In the genomic region with DNA sequence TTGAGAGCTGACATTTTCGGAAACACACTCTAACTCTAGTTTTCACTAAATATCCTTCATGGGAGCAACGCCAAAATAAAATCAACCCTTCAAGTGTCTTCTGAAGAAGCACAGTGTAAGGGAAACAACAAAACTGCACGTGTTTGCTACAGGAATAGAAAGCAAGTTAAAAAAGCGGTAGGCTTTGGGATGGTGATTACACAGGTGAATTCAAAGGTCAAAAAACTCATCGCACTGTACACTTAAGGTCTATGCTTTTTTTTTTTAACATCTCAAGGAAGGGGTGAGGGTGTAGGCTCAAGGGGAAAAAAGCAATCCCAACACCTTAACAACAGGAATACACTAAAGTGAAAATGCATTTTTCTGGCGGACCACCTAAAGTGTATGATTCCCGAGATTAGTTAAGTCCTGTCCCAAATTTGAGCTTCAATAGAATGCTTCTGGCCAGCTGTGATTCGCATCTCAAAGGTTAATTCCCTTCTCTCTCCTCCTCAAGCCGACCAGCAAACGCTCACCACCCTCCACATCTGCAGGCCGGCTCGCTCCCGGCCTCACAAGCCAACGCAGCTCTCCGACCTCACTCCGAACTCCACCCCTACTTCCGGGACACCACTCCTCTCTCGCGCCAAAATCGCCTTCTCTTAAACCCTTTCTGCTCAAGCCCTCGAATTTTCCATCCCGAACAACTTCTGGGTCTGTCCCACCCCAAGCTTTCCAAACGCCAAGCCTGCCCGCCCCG, we compare ENCODE assay signal across 8 cellular contexts. TPM values are rescaled to one million over a fixed set of nuclear protein-coding genes. Genes with fewer than 3 reads are reported as not detected.
DNase-seq lines count a peak whose midpoint lies in the region; ATAC-seq, FAIRE-seq and TF ChIP-seq lines count a peak whose summit lies in the region.

No MANE protein-coding gene starts in this region.

- H3K36me3 Mint-ChIP-seq in astrocyte (ENCODE audit: low read depth, unreplicated experiment), result no peaks in the 10 kb centered on the region

- H3K9me2 ChIP-seq in PC-9 (ENCODE audit: insufficient read depth), result no peaks in the 10 kb centered on the region

- no peaks in the 10 kb centered on the region for H3K27me3 Mint-ChIP-seq in astrocyte (ENCODE audit: low read depth, unreplicated experiment)

- TSS peak; percentile 34 for BruUV-seq in PC-9 (replicated peaks; lab: Mats Ljungman, UMichigan)

- H3K4me3 Mint-ChIP-seq in astrocyte (ENCODE audit: unreplicated experiment), result peak overlapping the region; percentile 98

- H3K27ac ChIP-seq in PC-9, result peak overlapping the region; percentile 60; the same call in 1 of the 2 replicates
- peak overlapping the region; percentile 95 for H3K27ac ChIP-seq in astrocyte (ENCODE audit: low read depth, low read length)
- H3K27ac ChIP-seq in rectal smooth muscle tissue (ENCODE audit: low read depth, low read length), result peak overlapping the region; percentile 97

- H3K79me2 ChIP-seq in PC-9 (ENCODE audit: low read depth) (peaks cover 60% of the 10 kb centered on the region), astrocyte (ENCODE audit: insufficient read depth, low read length) (peaks cover 61% of the 10 kb centered on the region)

- H3K9me3 ChIP-seq in PC-9 (ENCODE audit: insufficient read depth, low read depth), result no peaks in the 10 kb centered on the region
- H3K9me3 ChIP-seq in astrocyte (ENCODE audit: insufficient read depth, low read depth, low read length), result no peaks in the 10 kb centered on the region

- FAIRE-seq in astrocyte (lab: Jason Lieb, UNC), result peak; percentile 26

- intact Hi-C loops in PC-9 (cut with micrococcal nuclease; ENCODE audit: unreplicated experiment), result loop anchor here (10.0 kb wide), 1 partner anchor 198 kb away; no protein-coding TSS in a partner anchor

- TF ChIP-seq CTCF in PC-9 (conservative IDR thresholded peaks at IDR 0.05) (no peak), astrocyte (IDR thresholded peaks at IDR 0.05; ENCODE audit: insufficient read depth, low read depth, low read length) (no peak)

- ATAC-seq in GM19463 (IDR thresholded peaks at IDR 0.05; ENCODE audit: unreplicated experiment), result peak; percentile 41
- ATAC-seq in HG03521 (IDR thresholded peaks at IDR 0.05; ENCODE audit: unreplicated experiment), result peak; percentile 32

- H2AFZ ChIP-seq in PC-9 (peak overlapping the region; percentile 83; the same call in 1 of the 2 replicates), astrocyte (ENCODE audit: low read depth, low read length) (peak overlapping the region; percentile 1)

- H3K36me3 ChIP-seq in PC-9 (ENCODE audit: low read depth) (no peaks in the 10 kb centered on the region), astrocyte (ENCODE audit: insufficient read depth, low read length) (no peaks in the 10 kb centered on the region), rectal smooth muscle tissue (ENCODE audit: control insufficient read depth, insufficient read depth, low read length) (no peaks in the 10 kb centered on the region)

- POLR2A ChIA-PET in PC-9 (lab: Charles Lee; ENCODE audit: unreplicated experiment), result interaction anchor here (0.6 kb wide), 1 partner anchor 417 kb away, joined by 4 read pairs; no protein-coding TSS in a partner anchor

- H3K27ac Mint-ChIP-seq in astrocyte (ENCODE audit: unreplicated experiment), result peak overlapping the region; percentile 79

- H3K4me2 ChIP-seq in PC-9 (peak overlapping the region; percentile 88), astrocyte (ENCODE audit: low read length) (peak overlapping the region; percentile 94)

- CTCF ChIA-PET in PC-9 (lab: Charles Lee), result no interaction called here

- peak overlapping the region; percentile 97 for H3K9ac ChIP-seq in astrocyte (ENCODE audit: low read length)
- peak overlapping the region; percentile 52 for H3K9ac ChIP-seq in rectal smooth muscle tissue (ENCODE audit: low read length)

- H3K4me1 Mint-ChIP-seq in astrocyte (ENCODE audit: low read depth, unreplicated experiment), result peaks cover 24% of the 10 kb centered on the region

- no peaks in the 10 kb centered on the region for H3K9me3 Mint-ChIP-seq in astrocyte (ENCODE audit: unreplicated experiment)

- peaks cover 31% of the 10 kb centered on the region for H3K4me1 ChIP-seq in PC-9 (replicated peaks; ENCODE audit: insufficient read depth)
- peaks cover 13% of the 10 kb centered on the region for H3K4me1 ChIP-seq in astrocyte (ENCODE audit: insufficient read depth, low read length)
- peaks cover 24% of the 10 kb centered on the region for H3K4me1 ChIP-seq in rectal smooth muscle tissue (ENCODE audit: control insufficient read depth, insufficient read depth, low read length)

- peak; percentile 71 for DNase-seq in EL
- peak; percentile 23 to 51 for DNase-seq in PC-9
- DNase-seq in astrocyte (ENCODE audit: low read depth), result peak; percentile 46
- DNase-seq in hepatic stellate cell (ENCODE audit: low spot score), result peak; percentile 56
- DNase-seq in GOT3 (lab: John Stamatoyannopoulos, UW), result no peak

- H3F3A ChIP-seq in PC-9 (ENCODE audit: insufficient read depth, low read depth), result 0 out of 2 replicates have a peak, but pooled peaks cover 4% of the 10 kb centered on the region

- H3K4me3 ChIP-seq in PC-9 (peak overlapping the region; percentile 69), astrocyte (ENCODE audit: insufficient read depth, low read depth, low read length) (peak overlapping the region; percentile 91), rectal smooth muscle tissue (ENCODE audit: low read length) (peak overlapping the region; percentile 89)

- peaks cover 51% of the 10 kb centered on the region for H4K20me1 ChIP-seq in PC-9 (ENCODE audit: insufficient read depth)
- H4K20me1 ChIP-seq in astrocyte (ENCODE audit: insufficient read depth, low read length), result peaks cover 51% of the 10 kb centered on the region

- H3K27me3 ChIP-seq in PC-9 (ENCODE audit: insufficient read depth, low read depth) (no peaks in the 10 kb centered on the region), astrocyte (ENCODE audit: insufficient read depth, low read length) (no peaks in the 10 kb centered on the region), rectal smooth muscle tissue (ENCODE audit: control insufficient read depth, insufficient read depth, low read length) (no peaks in the 10 kb centered on the region)

RNA-seq across cellular contexts. Expression of gene ARGLU1, which starts 1.1 kb away (rescaled TPM):
- total RNA-seq in PC-9 (2021) (89.2 and 90.8 TPM in 2 replicates), astrocyte (52.3 and 56.9 TPM in 2 replicates)

RNA-seq across cellular contexts. Expression of gene EFNB2, which starts 31.4 kb away (rescaled TPM):
- total RNA-seq in PC-9 (2021), result 13.4 and 17.5 TPM in 2 replicates
- 93.2 and 93.4 TPM in 2 replicates for total RNA-seq in astrocyte
